28 cellular contexts compared by ENCODE assay signal in genomic region chr2:134714228-134714627, GRCh38. TPM values are rescaled to one million over a fixed set of nuclear protein-coding genes. Genes with fewer than 3 reads are reported as not detected.
A peak's percentile ranks its signal among the peaks of the same experiment; 100 is the strongest.
DNase-seq lines count a peak whose midpoint lies in the region; ATAC-seq, FAIRE-seq and TF ChIP-seq lines count a peak whose summit lies in the region.
"Had no signal": no experiment of that assay in that cellular context is flagged by ENCODE, and none has a peak within 500 bp of the region (broad histone marks: within the 10 kb centered on the region; RNA-seq: fewer than 3 reads in every experiment).

No MANE protein-coding gene starts in this region.

- no peaks in the 10 kb centered on the region for H3K36me3 ChIP-seq in small intestine (ENCODE audit: control insufficient read depth in 2 of 2, insufficient read depth in 2 of 2, low read length in 2 of 2)
- H3K36me3 ChIP-seq: left lung, prostate gland, vagina had no signal

- 75 to 83% (median 80%) methylated on average over 2 of the region's 2 CpGs for WGBS in small intestine, 3 donors

- CTCF ChIA-PET in activated CD8-positive, alpha-beta T cell treated with anti-CD3 and anti-CD28 coated beads, Interleukin-2, amount 10 ng/mL, durations not matched to agents 7 days and 5 days (lab: Charles Lee), result no interaction called here

- POLR2A ChIA-PET in activated CD8-positive, alpha-beta T cell treated with anti-CD3 and anti-CD28 coated beads, Interleukin-2, amount 10 ng/mL, durations not matched to agents 7 days and 5 days (lab: Charles Lee), result no interaction called here

- peaks cover 60% of the 10 kb centered on the region for H3K27me3 Mint-ChIP-seq in activated CD8-positive, alpha-beta T cell treated with anti-CD3 and anti-CD28 coated beads, Interleukin-2, amount 10 ng/mL, durations not matched to agents 7 days and 5 days (ENCODE audit: low read depth)
- peaks cover 16 to 20% of the 10 kb centered on the region in 2 donors for H3K27me3 Mint-ChIP-seq in natural killer cell (ENCODE audit: low read depth in 2 of 2)

- no peak overlapping the region for H3K4me3 Mint-ChIP-seq in activated CD8-positive, alpha-beta T cell treated with anti-CD3 and anti-CD28 coated beads, Interleukin-2, amount 10 ng/mL, durations not matched to agents 7 days and 5 days
- no peak overlapping the region for H3K4me3 Mint-ChIP-seq in natural killer cell
- H3K4me3 Mint-ChIP-seq: CD4-positive, alpha-beta T cell; stimulated activated naive CD8-positive, alpha-beta T cell treated with anti-CD3 and anti-CD28 coated beads, Interleukin-15, Interleukin-2, amounts not matched to agents 100 ng/mL and 50 ng/mL, for 24 hours; T-helper 1 cell treated with Interleukin-12 subunit alpha and Interleukin-12 subunit beta and Interleukin-4 antibody, amounts not matched to agents 30 μg/mL and 1 μg/mL, for 36 hours had no signal

- H3K36me3 Mint-ChIP-seq in activated CD8-positive, alpha-beta T cell treated with anti-CD3 and anti-CD28 coated beads, Interleukin-2, amount 10 ng/mL, durations not matched to agents 7 days and 5 days (ENCODE audit: low read depth), result no peaks in the 10 kb centered on the region
- no peaks in the 10 kb centered on the region for H3K36me3 Mint-ChIP-seq in natural killer cell

- peaks cover 5 to 20% of the 10 kb centered on the region in 2 donors for H3K27me3 ChIP-seq in small intestine (ENCODE audit: control insufficient read depth in 2 of 2, insufficient read depth in 2 of 2, low read length in 2 of 2)
- H3K27me3 ChIP-seq: vagina had no signal

- peak; percentile 13 for DNase-seq in activated CD4-positive, alpha-beta T cell treated with anti-CD3 and anti-CD28 coated beads for 48 hours
- DNase-seq in activated CD4-positive, alpha-beta T cell treated with anti-CD3 and anti-CD28 coated beads, Interleukin-2, amount 50 U/mL, for 1 hour, result no peak
- peak; percentile 20 for DNase-seq in activated CD8-positive, alpha-beta T cell treated with anti-CD3 and anti-CD28 coated beads, Interleukin-2, amount 10 ng/mL, durations not matched to agents 7 days and 5 days
- DNase-seq in natural killer cell (no peak), NCI-H2227 (lab: John Stamatoyannopoulos, UW; ENCODE audit: unreplicated experiment) (no peak), small intestine (no peak), NCI-H1417 (lab: John Stamatoyannopoulos, UW) (no peak)
- DNase-seq: activated CD4-positive, CD25-positive, alpha-beta regulatory T cell treated with anti-CD3 and anti-CD28 coated beads, Interleukin-2, amount 50 U/mL, for 72 hours; AML-193; CD4-positive, alpha-beta T cell; EL; HCEC 1CT; KG1; left lung; NCI-H1417 treated with DMSO at 0.1 percent for 48 hours; NCI-H2081 treated with DMSO at 0.1 percent for 48 hours; NCI-H748 treated with DMSO at 0.1 percent for 48 hours; OCI-M1 had no signal

- H3K27ac ChIP-seq in small intestine (ENCODE audit: low read depth in 1 of 2, low read length in 1 of 2), result no peak overlapping the region
- H3K27ac ChIP-seq: A549, left lung, prostate gland, SK-N-MC, vagina had no signal

- intact Hi-C loops in natural killer cell (cut with micrococcal nuclease), result loop anchor here (2.0 kb wide), 1 partner anchor 45 kb away; no protein-coding TSS in a partner anchor

- no peak overlapping the region for H3K27ac Mint-ChIP-seq in activated CD8-positive, alpha-beta T cell treated with anti-CD3 and anti-CD28 coated beads, Interleukin-2, amount 10 ng/mL, durations not matched to agents 7 days and 5 days
- peak overlapping the region; percentile 47 to 67 for H3K27ac Mint-ChIP-seq in natural killer cell
- H3K27ac Mint-ChIP-seq: activated T-helper 2 cell treated with anti-CD3 and anti-CD28 coated beads, Interferon-gamma antibody, Interleukin-2, Interleukin-4, amounts not matched to agents 10 μg/mL and 5 μg/mL and 100 μg/mL, durations not matched to agents 14 hours and 24 hours and 36 hours; CD4-positive, alpha-beta T cell; stimulated activated naive CD8-positive, alpha-beta T cell treated with anti-CD3 and anti-CD28 coated beads, Interleukin-15, Interleukin-2, amounts not matched to agents 100 ng/mL and 50 ng/mL, for 24 hours; T-helper 1 cell treated with Interleukin-12 subunit alpha and Interleukin-12 subunit beta and Interleukin-4 antibody, amounts not matched to agents 30 μg/mL and 1 μg/mL, for 36 hours had no signal

- H3K4me1 Mint-ChIP-seq in activated CD8-positive, alpha-beta T cell treated with anti-CD3 and anti-CD28 coated beads, Interleukin-2, amount 10 ng/mL, durations not matched to agents 7 days and 5 days (ENCODE audit: low read depth), result peaks cover 41% of the 10 kb centered on the region
- H3K4me1 Mint-ChIP-seq in natural killer cell, result peaks cover 33 to 49% of the 10 kb centered on the region in 2 donors

- no peaks in the 10 kb centered on the region for H3K9me3 ChIP-seq in small intestine (ENCODE audit: control insufficient read depth, low read depth)
- H3K9me3 ChIP-seq: A549, left lung, prostate gland, vagina had no signal

- H3K9me3 Mint-ChIP-seq in activated CD8-positive, alpha-beta T cell treated with anti-CD3 and anti-CD28 coated beads, Interleukin-2, amount 10 ng/mL, durations not matched to agents 7 days and 5 days (ENCODE audit: insufficient read depth), result no peaks in the 10 kb centered on the region
- no peaks in the 10 kb centered on the region for H3K9me3 Mint-ChIP-seq in natural killer cell
- H3K9me3 Mint-ChIP-seq: activated T-helper 2 cell treated with anti-CD3 and anti-CD28 coated beads, Interferon-gamma antibody, Interleukin-2, Interleukin-4, amounts not matched to agents 10 μg/mL and 5 μg/mL and 100 μg/mL, durations not matched to agents 14 hours and 24 hours and 36 hours; CD4-positive, alpha-beta T cell; stimulated activated naive CD8-positive, alpha-beta T cell treated with anti-CD3 and anti-CD28 coated beads, Interleukin-15, Interleukin-2, amounts not matched to agents 100 ng/mL and 50 ng/mL, for 24 hours; T-helper 1 cell treated with Interleukin-12 subunit alpha and Interleukin-12 subunit beta and Interleukin-4 antibody, amounts not matched to agents 30 μg/mL and 1 μg/mL, for 36 hours had no signal

- no peaks in the 10 kb centered on the region for H3K4me1 ChIP-seq in small intestine (ENCODE audit: control insufficient read depth in 2 of 2, insufficient read depth in 1 of 2, low read depth in 1 of 2, low read length in 1 of 2)

- FAIRE-seq in small intestine (lab: Jason Lieb, UNC), result no peak
- FAIRE-seq: A549, islet of Langerhans had no signal

- no peak overlapping the region for H3K4me3 ChIP-seq in small intestine (ENCODE audit: low read depth in 1 of 2, low read length in 2 of 2)
- H3K4me3 ChIP-seq: A549, left lung, prostate gland, SK-N-MC, vagina had no signal

- TF ChIP-seq CTCF in natural killer cell (IDR thresholded peaks at IDR 0.05), result no peak

- peak; percentile 50 for ATAC-seq in GM19395 (IDR thresholded peaks at IDR 0.05; ENCODE audit: unreplicated experiment)
- ATAC-seq in activated CD8-positive, alpha-beta T cell treated with anti-CD3 and anti-CD28 coated beads, Interleukin-2, amount 10 ng/mL, durations not matched to agents 7 days and 5 days, result no peak
- ATAC-seq in natural killer cell, result peak; percentile 53 to 65 (median 54)
- ATAC-seq: A549, left lung, sciatic nerve had no signal

RNA-seq across cellular contexts. Expression of gene TMEM163, which starts 4.6 kb away (rescaled TPM):
- total RNA-seq in activated CD8-positive, alpha-beta T cell treated with anti-CD3 and anti-CD28 coated beads, Interleukin-2, amount 10 ng/mL, durations not matched to agents 7 days and 5 days, result under 1 TPM in 1 of 2 experiments, not detected in 1; 0.23 TPM
- 10 to 100 TPM in 2 of 3 donors, 1 to 10 TPM in 1; 6.8 to 11.6 (median 10.3) TPM for total RNA-seq in natural killer cell
- polyA plus RNA-seq in small intestine, result under 1 TPM; 0.22 to 0.57 (median 0.54) TPM
- total RNA-seq: vagina had no signal
- polyA plus RNA-seq: A549 had no signal

Comparison
In these comparisons a context has a peak if more than half of its experiments do, and no peak if none do; other contexts are left out.
1. DNase-seq: peak in activated CD4-positive, alpha-beta T cell treated with anti-CD3 and anti-CD28 coated beads for 48 hours (single experiment) and activated CD8-positive, alpha-beta T cell treated with anti-CD3 and anti-CD28 coated beads, Interleukin-2, amount 10 ng/mL, durations not matched to agents 7 days and 5 days (single experiment); none in activated CD4-positive, alpha-beta T cell treated with anti-CD3 and anti-CD28 coated beads, Interleukin-2, amount 50 U/mL, for 1 hour (single experiment), natural killer cell (single experiment), NCI-H2227 (single experiment), small intestine (single experiment) and NCI-H1417 (0 of 3).
2. RNA of gene TMEM163, which starts 4.6 kb away (total RNA-seq): 6.8 to 11.6 TPM in natural killer cell; 0.23 TPM in activated CD8-positive, alpha-beta T cell treated with anti-CD3 and anti-CD28 coated beads, Interleukin-2, amount 10 ng/mL, durations not matched to agents 7 days and 5 days; every median in the first group is over 4 times any median in the second.